Comparison of ENCODE assay signal across 14 cellular contexts in genomic region chr1:217322834-217323233, GRCh38.
DNase-seq lines count a peak whose midpoint lies in the region; ATAC-seq, FAIRE-seq and TF ChIP-seq lines count a peak whose summit lies in the region.
"Had no signal": no experiment of that assay in that cellular context is flagged by ENCODE, and none has a peak within 500 bp of the region (broad histone marks: within the 10 kb centered on the region; RNA-seq: fewer than 3 reads in every experiment).

No MANE protein-coding gene starts in this region.

- no peak for TF ChIP-seq RAD21 in HepG2 (CRISPR knock-in tag; IDR thresholded peaks at IDR 0.05)

- H3K56ac ChIP-seq in H9 (ENCODE audit: insufficient read length, low read depth, low read length): no peak overlapping the region

- H3K4me3 ChIP-seq in ovary (no peak overlapping the region), HepG2 (replicated peaks in 1 of 3; ENCODE audit: insufficient read depth in 1 of 3, low read depth in 2 of 3, low read length in 3 of 3) (no peak overlapping the region), uterus (no peak overlapping the region)

- BruUV-seq in HepG2 (replicated peaks; lab: Mats Ljungman, UMichigan): no TSS peak

- H3K9me3 Mint-ChIP-seq in H9: no peaks in the 10 kb centered on the region
- H3K9me3 Mint-ChIP-seq: activated CD4-positive, alpha-beta memory T cell treated with anti-CD3 and anti-CD28 coated beads for 36 hours had no signal

- H2AFZ ChIP-seq in H9 (ENCODE audit: low read length): no peak overlapping the region
- no peak overlapping the region for H2AFZ ChIP-seq in HepG2 (ENCODE audit: low read length)

- FAIRE-seq in HepG2 (lab: Jason Lieb, UNC): no peak
- FAIRE-seq: endometrium had no signal

- no peak overlapping the region for H2BK15ac ChIP-seq in H9 (ENCODE audit: low read depth, low read length)

- POLR2A ChIA-PET in HepG2 (lab: Yijun Ruan, JAX): no interaction called here

- no peak overlapping the region for H2BK120ac ChIP-seq in H9 (ENCODE audit: low read depth, low read length, poor library complexity, severe bottlenecking)

- H3K4me1 Mint-ChIP-seq in H9: no peaks in the 10 kb centered on the region
- H3K4me1 Mint-ChIP-seq: immature natural killer cell had no signal

- intact Hi-C loops in ovary (cut with DNase I): no loop called here
- intact Hi-C loops in HepG2 (cut with micrococcal nuclease; ENCODE audit: unreplicated experiment): no loop called here
- intact Hi-C loops in uterus (cut with DNase I; ENCODE audit: low total_unique reads): no loop called here

- H4K91ac ChIP-seq in H9 (ENCODE audit: insufficient read length, low read depth, low read length): no peak overlapping the region

- H2AK5ac ChIP-seq in H9 (ENCODE audit: insufficient read length, low read length): no peak overlapping the region

- no peak overlapping the region for H3K23ac ChIP-seq in H9 (ENCODE audit: insufficient read length, low read depth, low read length)

- TF ChIP-seq CTCF in H9 (conservative IDR thresholded peaks at IDR 0.05): no peak
- TF ChIP-seq CTCF in ovary (IDR thresholded peaks at IDR 0.05): no peak
- no peak for TF ChIP-seq CTCF in HepG2 (CRISPR knock-in tag; IDR thresholded peaks at IDR 0.05)
- no peak for TF ChIP-seq CTCF in uterus (IDR thresholded peaks at IDR 0.05)

- H2BK5ac ChIP-seq in H9 (ENCODE audit: insufficient read length, low read length): peak overlapping the region; percentile 64

- H3K9ac ChIP-seq in H9 (ENCODE audit: extremely low read depth, insufficient read length, low read length) (no peak overlapping the region), HepG2 (ENCODE audit: insufficient read depth, low read depth, low read length) (no peak overlapping the region)

- no peak overlapping the region for H2BK12ac ChIP-seq in H9 (ENCODE audit: insufficient read length, low read depth, low read length)

- H3K9me3 ChIP-seq in H9 (ENCODE audit: control insufficient read depth, low read depth, low read length) (no peaks in the 10 kb centered on the region), ovary (no peaks in the 10 kb centered on the region), HepG2 (ENCODE audit: low read length) (no peaks in the 10 kb centered on the region), uterus (no peaks in the 10 kb centered on the region)
- H3K9me3 ChIP-seq: neutrophil had no signal

- no peaks in the 10 kb centered on the region for H4K20me1 ChIP-seq in H9 (ENCODE audit: control insufficient read depth, insufficient read depth, insufficient read length)
- no peaks in the 10 kb centered on the region for H4K20me1 ChIP-seq in HepG2 (ENCODE audit: insufficient read depth, low read length)

- H3K23me2 ChIP-seq in H9 (ENCODE audit: insufficient read length, low read depth, low read length, poor library complexity, severe bottlenecking): no peaks in the 10 kb centered on the region

- CTCF ChIA-PET in HepG2 (lab: Yijun Ruan, JAX; ENCODE audit: low intra/inter-chr PET ratio, low total read pairs): no interaction called here

- H3K4ac ChIP-seq in H9 (ENCODE audit: low read depth, low read length): no peak overlapping the region

- no peaks in the 10 kb centered on the region for H3K27me3 ChIP-seq in H9 (ENCODE audit: insufficient read depth, low read length)
- no peaks in the 10 kb centered on the region for H3K27me3 ChIP-seq in ovary
- H3K27me3 ChIP-seq in HepG2 (ENCODE audit: control insufficient read depth in 1 of 2, insufficient read depth in 2 of 2, low read length in 2 of 2): no peaks in the 10 kb centered on the region
- no peaks in the 10 kb centered on the region for H3K27me3 ChIP-seq in uterus
- H3K27me3 ChIP-seq: neutrophil had no signal

- H3K14ac ChIP-seq in H9 (ENCODE audit: insufficient read depth, low read length): no peak overlapping the region

- H3K79me2 ChIP-seq in H9 (ENCODE audit: insufficient read depth, low read length) (no peaks in the 10 kb centered on the region), HepG2 (ENCODE audit: insufficient read depth, low read length) (no peaks in the 10 kb centered on the region)

- in situ Hi-C loops in HepG2 (cut with HindIII; ENCODE audit: extremely low pct_ligation_motif_present, low pct_unique_long_range_greater_than_20kb): no loop called here

- no peak overlapping the region for H4K5ac ChIP-seq in H9 (ENCODE audit: insufficient read length, low read depth, low read length)

- H3K27ac Mint-ChIP-seq in H9: no peak overlapping the region
- H3K27ac Mint-ChIP-seq: activated CD4-positive, alpha-beta memory T cell treated with anti-CD3 and anti-CD28 coated beads for 36 hours; immature natural killer cell had no signal

- H4K8ac ChIP-seq in H9 (replicated peaks; ENCODE audit: insufficient read length, low read depth, low read length): no peak overlapping the region

- ATAC-seq in GM19025 (IDR thresholded peaks at IDR 0.05; ENCODE audit: low read depth, unreplicated experiment) (peak; percentile 99), HG03354 (IDR thresholded peaks at IDR 0.05; ENCODE audit: poor library complexity, severe bottlenecking, unreplicated experiment) (peak; percentile 98), HepG2 (no peak)
- ATAC-seq: Right ventricle myocardium inferior had no signal

- no peaks in the 10 kb centered on the region; the same call in 1 of the 2 replicates for H3K27me3 Mint-ChIP-seq in H9 (ENCODE audit: low read depth)

- no CpG with 5 or more reads among the region's 2 CpGs for WGBS in H9 (ENCODE audit: extremely low coverage, insufficient read length, low lambda C conversion rate)
- WGBS in ovary, 3 donors: 51 to 62% (median 61%) methylated on average over 2 of the region's 2 CpGs
- WGBS in HepG2 (ENCODE audit: low lambda C conversion rate): 0% methylated on average over 2 of the region's 2 CpGs

- DNase-seq in H9 (no peak), germinal center (ENCODE audit: low spot score) (peak; percentile 4), DMS153 treated with DMSO at 0.1 percent for 48 hours (lab: John Stamatoyannopoulos, UW; ENCODE audit: unreplicated experiment) (no peak), ovary (no peak), HepG2 (ENCODE audit: low spot score) (no peak), uterus (no peak)
- DNase-seq: activated CD4-positive, alpha-beta memory T cell treated with anti-CD3 and anti-CD28 coated beads for 36 hours; immature natural killer cell; NCI-H1436 treated with DMSO at 0.1 percent for 48 hours had no signal

- H3K79me1 ChIP-seq in H9 (ENCODE audit: insufficient read depth, low read depth, low read length, poor library complexity, severe bottlenecking): no peaks in the 10 kb centered on the region

- H3K36me3 ChIP-seq in ovary (no peaks in the 10 kb centered on the region), HepG2 (replicated peaks in 1 of 2; ENCODE audit: control insufficient read depth in 1 of 2, insufficient read depth in 2 of 2, low read length in 2 of 2) (no peaks in the 10 kb centered on the region), uterus (no peaks in the 10 kb centered on the region)
- H3K36me3 ChIP-seq: neutrophil had no signal

- H2BK20ac ChIP-seq in H9 (ENCODE audit: low read depth, low read length, poor library complexity, severe bottlenecking): no peak overlapping the region

- H3K4me1 ChIP-seq in H9 (ENCODE audit: insufficient read depth, low read length): no peaks in the 10 kb centered on the region
- no peaks in the 10 kb centered on the region for H3K4me1 ChIP-seq in ovary (ENCODE audit: insufficient read depth)
- H3K4me1 ChIP-seq in HepG2 (ENCODE audit: insufficient read depth, low read length): no peaks in the 10 kb centered on the region
- no peaks in the 10 kb centered on the region for H3K4me1 ChIP-seq in uterus

- H3K4me3 Mint-ChIP-seq in H9: no peak overlapping the region
- H3K4me3 Mint-ChIP-seq: activated CD4-positive, alpha-beta memory T cell treated with anti-CD3 and anti-CD28 coated beads for 36 hours; immature natural killer cell had no signal

- TF ChIP-seq POLR2A in ovary (IDR thresholded peaks at IDR 0.05) (no peak), HepG2 (IDR thresholded peaks at IDR 0.05; ENCODE audit: insufficient read depth in 1 of 2, low read depth in 2 of 2, low read length in 2 of 2) (no peak), uterus (IDR thresholded peaks at IDR 0.05) (no peak)

- TF ChIP-seq EP300 in ovary (IDR thresholded peaks at IDR 0.05): no peak
- TF ChIP-seq EP300 in HepG2 (IDR thresholded peaks at IDR 0.05; ENCODE audit: low read depth in 2 of 2, low read length in 2 of 2): no peak
- no peak for TF ChIP-seq EP300 in HepG2 (CRISPR knock-in tag; IDR thresholded peaks at IDR 0.05; ENCODE audit: borderline replicate concordance)

- no peak overlapping the region for H3K18ac ChIP-seq in H9 (ENCODE audit: insufficient read length, low read depth, low read length)

- H3T11ph ChIP-seq in H9 (ENCODE audit: low read length): no peak overlapping the region

- H3K4me2 ChIP-seq in H9 (ENCODE audit: insufficient read depth, insufficient read length, low read length): no peak overlapping the region
- no peak overlapping the region for H3K4me2 ChIP-seq in HepG2 (ENCODE audit: low read depth, low read length)

- H3K27ac ChIP-seq in H9 (ENCODE audit: insufficient read length, low read depth, low read length): no peak overlapping the region
- H3K27ac ChIP-seq in ovary: no peak overlapping the region
- H3K27ac ChIP-seq in HepG2 (ENCODE audit: extremely low read length, insufficient read depth, low read length): no peak overlapping the region
- no peak overlapping the region for H3K27ac ChIP-seq in uterus
- H3K27ac ChIP-seq: neutrophil had no signal

- no peaks in the 10 kb centered on the region for H3K36me3 Mint-ChIP-seq in H9 (ENCODE audit: insufficient read depth in 1 of 3, low read depth in 3 of 3)
- H3K36me3 Mint-ChIP-seq: activated CD4-positive, alpha-beta memory T cell treated with anti-CD3 and anti-CD28 coated beads for 36 hours; immature natural killer cell had no signal

TF ChIP-seq in HepG2, 621 proteins besides CTCF, POLR2A, EP300 and RAD21 (continues in another document):
- TF ChIP-seq FOXA1 (IDR thresholded peaks at IDR 0.05): no peak
- TF ChIP-seq FOXA1 (CRISPR knock-in tag; IDR thresholded peaks at IDR 0.05): no peak
- TF ChIP-seq TRIM22 (IDR thresholded peaks at IDR 0.05): no peak
- TF ChIP-seq ZNF30 (CRISPR knock-in tag; IDR thresholded peaks at IDR 0.05): no peak
- no peak for TF ChIP-seq SNAPC5 (CRISPR knock-in tag; IDR thresholded peaks at IDR 0.05; ENCODE audit: borderline replicate concordance)
- TF ChIP-seq ZNF343 (CRISPR knock-in tag; IDR thresholded peaks at IDR 0.05): no peak
